ENCODE assay signal across 28 cellular contexts in genomic region chr13:96672016-96672415, GRCh38.
"Had no signal": no experiment of that assay in that cellular context is flagged by ENCODE, and none has a peak within 500 bp of the region (broad histone marks: within the 10 kb centered on the region; RNA-seq: fewer than 3 reads in every experiment).

No MANE protein-coding gene starts in this region.

- H3K27ac Mint-ChIP-seq: effector memory CD8-positive, alpha-beta T cell; naive thymus-derived CD4-positive, alpha-beta T cell; nephron; neural progenitor cell; progenitor cell of endocrine pancreas had no signal

- H3K4me2 ChIP-seq: neural progenitor cell had no signal

- H3K4me1 Mint-ChIP-seq: naive thymus-derived CD4-positive, alpha-beta T cell; nephron; neural progenitor cell had no signal

- H3K27me3 Mint-ChIP-seq: effector memory CD8-positive, alpha-beta T cell; naive thymus-derived CD4-positive, alpha-beta T cell had no signal

- H3K36me3 ChIP-seq: esophagus muscularis mucosa, heart right ventricle, left lung, neural progenitor cell, right lobe of liver, stomach, thyroid gland, vagina had no signal

- H3K27me3 ChIP-seq: esophagus muscularis mucosa, heart right ventricle, left lung, neural progenitor cell, right lobe of liver, stomach, thyroid gland, vagina had no signal

- H3K27ac ChIP-seq: esophagus muscularis mucosa, heart right ventricle, left lung, neural progenitor cell, parathyroid adenoma, right lobe of liver, stomach, thyroid gland, vagina had no signal

- H3K4me3 Mint-ChIP-seq: effector memory CD8-positive, alpha-beta T cell; naive thymus-derived CD4-positive, alpha-beta T cell; nephron; neural progenitor cell had no signal

- H3K9me3 ChIP-seq: esophagus muscularis mucosa, stomach, thyroid gland, vagina had no signal

- H3K9me3 Mint-ChIP-seq: nephron, neural progenitor cell had no signal

- H3K9ac ChIP-seq: neural progenitor cell, parathyroid adenoma had no signal

- H2AFZ ChIP-seq: neural progenitor cell, parathyroid adenoma had no signal

- H3K4me1 ChIP-seq: esophagus muscularis mucosa, heart right ventricle, left lung, neural progenitor cell, parathyroid adenoma, right lobe of liver, stomach, thyroid gland, vagina had no signal

- ATAC-seq: effector memory CD8-positive, alpha-beta T cell; heart right ventricle; left cardiac atrium; left lung; naive thymus-derived CD4-positive, alpha-beta T cell; right lobe of liver had no signal

- H3K4me3 ChIP-seq: esophagus muscularis mucosa, heart right ventricle, left lung, neural progenitor cell, right lobe of liver, stomach, thyroid gland, vagina had no signal

- DNase-seq: cortex of kidney; effector memory CD8-positive, alpha-beta T cell; foreskin melanocyte; glutamatergic neuron; heart right ventricle; hippocampal formation; left cardiac atrium; left lung; mesendoderm; midbrain; naive thymus-derived CD4-positive, alpha-beta T cell; right lobe of liver; small intestine; stimulated activated CD4-positive, alpha-beta T cell treated with anti-CD3 and anti-CD28 coated beads, Interleukin-1b, Interleukin-23, amount 100 ng/mL, for 48 hours; stimulated activated CD4-positive, alpha-beta T cell treated with anti-CD3 and anti-CD28 coated beads, Interleukin-4, amount 100 ng/mL, for 1 hour; stimulated activated CD8-positive, alpha-beta memory T cell treated with anti-CD3 and anti-CD28 coated beads, Interleukin-4, amount 100 ng/mL, for 48 hours; stimulated activated naive CD4-positive, alpha-beta T cell; stomach; thyroid gland; trophoblast cell had no signal

- FAIRE-seq: endometrium, islet of Langerhans, small intestine had no signal

- H3K79me2 ChIP-seq: parathyroid adenoma had no signal
